ENCODE assay signal across 1 cellular context in the genomic region with DNA sequence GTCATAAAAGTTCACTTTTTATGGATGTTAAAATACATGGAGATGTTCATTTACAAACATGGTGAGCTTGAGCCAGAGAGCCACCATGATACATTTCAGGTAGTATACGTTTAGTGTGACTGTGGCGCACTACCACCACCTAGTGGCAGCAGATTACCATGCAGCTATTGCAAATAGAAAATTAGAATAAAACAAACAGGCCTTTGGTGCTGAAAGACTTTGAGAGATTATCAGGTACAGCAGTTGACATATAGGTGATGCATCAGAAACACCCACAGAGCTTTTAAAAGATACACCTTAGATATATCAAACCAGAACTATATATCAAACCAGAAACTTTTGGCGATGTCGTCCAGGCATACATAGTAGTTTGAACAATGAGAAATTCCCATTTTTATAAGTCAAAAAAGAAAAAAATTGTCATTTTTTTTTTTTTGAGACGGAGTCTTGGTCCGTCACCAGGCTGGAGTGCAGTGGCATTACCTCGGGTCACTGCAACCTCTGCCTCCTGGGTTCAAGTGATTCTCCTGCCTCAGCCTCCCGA.
TF ChIP-seq lines count a peak whose summit lies in the region.

No MANE protein-coding gene starts in this region.

TF ChIP-seq in IMR-90, 13 proteins besides CTCF, POLR2A, EP300 and RAD21:
- TF ChIP-seq FOS (IDR thresholded peaks at IDR 0.05; ENCODE audit: low read depth, low read length), result no peak
- no peak for TF ChIP-seq MAZ (IDR thresholded peaks at IDR 0.05; ENCODE audit: borderline replicate concordance, low read depth, low read length)
- TF ChIP-seq SMC3 (IDR thresholded peaks at IDR 0.05; ENCODE audit: low read depth, low read length), result peak; percentile 58
- TF ChIP-seq MXI1 (IDR thresholded peaks at IDR 0.05; ENCODE audit: borderline replicate concordance, low read depth, low read length), result no peak
- TF ChIP-seq BHLHE40 (IDR thresholded peaks at IDR 0.05; ENCODE audit: low read depth, low read length), result no peak
